ENCODE assay signal across 20 cellular contexts in the genomic region with DNA sequence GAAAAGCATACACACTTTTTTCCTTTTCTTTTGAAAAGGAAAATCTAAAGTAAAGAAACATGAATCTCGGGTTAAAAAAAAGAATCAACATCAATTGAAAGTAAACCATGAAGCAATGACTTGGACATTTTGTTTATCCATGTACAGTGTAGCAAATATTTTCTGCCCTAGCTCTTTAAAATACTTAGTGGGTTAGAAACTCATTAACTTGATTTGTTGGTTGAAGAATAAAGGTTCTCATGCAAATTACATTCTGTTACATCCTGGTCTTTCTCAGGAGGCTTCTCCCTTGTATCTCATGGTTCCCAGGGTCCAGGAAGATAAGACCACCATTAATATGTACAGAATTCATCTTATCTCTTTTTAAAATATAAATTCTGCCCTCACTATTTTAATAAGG. TPM values are rescaled to one million over a fixed set of nuclear protein-coding genes. Genes with fewer than 3 reads are reported as not detected.
DNase-seq lines count a peak whose midpoint lies in the region; FAIRE-seq and TF ChIP-seq lines count a peak whose summit lies in the region.
"Had no signal": no experiment of that assay in that cellular context is flagged by ENCODE, and none has a peak within 500 bp of the region (broad histone marks: within the 10 kb centered on the region; RNA-seq: fewer than 3 reads in every experiment).

No MANE protein-coding gene starts in this region.

- H3K27me3 Mint-ChIP-seq in HFFc6 (ENCODE audit: insufficient read depth), result peaks cover 3% of the 10 kb centered on the region; the same call in 1 of the 2 replicates

- H3K27ac ChIP-seq in Karpas-422 (ENCODE audit: low read length), result no peak overlapping the region

- no peak overlapping the region for H2AFZ ChIP-seq in Karpas-422 (ENCODE audit: low read length)

- H4K20me1 ChIP-seq in Karpas-422 (ENCODE audit: insufficient read depth, low read depth, low read length), result no peaks in the 10 kb centered on the region

- no peak overlapping the region for H3K9ac ChIP-seq in Karpas-422 (ENCODE audit: low read length)

- FAIRE-seq in endometrium (lab: Jason Lieb, UNC) (peak; percentile 43), urothelium cell line (lab: Jason Lieb, UNC) (no peak)
- FAIRE-seq: GM12878, GM19239, H54 had no signal

- no peak overlapping the region for H3K4me3 Mint-ChIP-seq in HFFc6
- H3K4me3 Mint-ChIP-seq: CD4-positive, alpha-beta memory T cell had no signal

- no peaks in the 10 kb centered on the region for H3K9me2 ChIP-seq in Karpas-422 (replicated peaks; ENCODE audit: insufficient read depth, low read length)

- no peak overlapping the region for H3K4me2 ChIP-seq in Karpas-422 (ENCODE audit: low read depth, low read length, poor library complexity, severe bottlenecking)

- H3K36me3 Mint-ChIP-seq in HFFc6 (ENCODE audit: low read depth), result peaks cover 9% of the 10 kb centered on the region
- H3K36me3 Mint-ChIP-seq: CD4-positive, alpha-beta memory T cell had no signal

- no peaks in the 10 kb centered on the region for H3K36me3 ChIP-seq in Karpas-422 (ENCODE audit: insufficient read depth, low read length)
- H3K36me3 ChIP-seq: HAP-1 had no signal

- no peaks in the 10 kb centered on the region for H3K79me2 ChIP-seq in Karpas-422 (ENCODE audit: low read length)

- no peaks in the 10 kb centered on the region for H3K4me1 ChIP-seq in Karpas-422 (ENCODE audit: low read length)
- H3K4me1 ChIP-seq: HAP-1 had no signal

- H3K4me1 Mint-ChIP-seq in HFFc6 (ENCODE audit: low read depth), result peaks cover 56% of the 10 kb centered on the region
- H3K4me1 Mint-ChIP-seq: CD4-positive, alpha-beta memory T cell had no signal

- H3K27ac Mint-ChIP-seq in HFFc6, result peak overlapping the region; percentile 27; the same call in 1 of the 2 replicates
- H3K27ac Mint-ChIP-seq: CD4-positive, alpha-beta memory T cell had no signal

- H3K4me3 ChIP-seq in Karpas-422 (ENCODE audit: low read length), result no peak overlapping the region
- H3K4me3 ChIP-seq: GM12878, HAP-1 had no signal

- TF ChIP-seq CTCF in HFFc6 (IDR thresholded peaks at IDR 0.05), result no peak

- DNase-seq in HFFc6 (no peak), renal cortical epithelial cell (ENCODE audit: low read depth) (peak; percentile 57), NCI-H82 treated with DMSO at 0.1 percent for 48 hours (lab: John Stamatoyannopoulos, UW; ENCODE audit: unreplicated experiment) (no peak), urothelium cell line (ENCODE audit: low spot score) (no peak), Karpas-422 (no peak)
- DNase-seq: C1 segment of cervical spinal cord; Calu3; CD4-positive, alpha-beta memory T cell; COR-L47; DMS79; EL; GDM1; GOT3 had no signal

- no peaks in the 10 kb centered on the region for H3K27me3 ChIP-seq in Karpas-422 (ENCODE audit: low read length)

- H3K9me3 ChIP-seq in Karpas-422 (ENCODE audit: low read length), result no peaks in the 10 kb centered on the region
- H3K9me3 ChIP-seq: HAP-1 had no signal

- no peaks in the 10 kb centered on the region for H3K9me3 Mint-ChIP-seq in HFFc6
- H3K9me3 Mint-ChIP-seq: CD4-positive, alpha-beta memory T cell had no signal

RNA-seq across cellular contexts. Expression of gene MEPE, which starts 9.0 kb away (rescaled TPM):
- total RNA-seq in HFFc6 (2021; fragmentation: NEBNext Ultra II Directional; extraction: Animal tissue kit (Norgen Biotek cat#: 25700)), result not detected
- not detected in 2 replicates for total RNA-seq in renal cortical epithelial cell
- not detected in 2 replicates for total RNA-seq in Karpas-422 (2014; rRNA removed; shearing (Covaris generic); ENCODE audit: low replicate concordance)
- total RNA-seq: A172; A673; Calu3; CD4-positive, alpha-beta memory T cell; GM12878 had no signal

RNA-seq across cellular contexts. Expression of gene IBSP, which starts 24.4 kb away (rescaled TPM):
- total RNA-seq in HFFc6 (2021; fragmentation: NEBNext Ultra II Directional; extraction: Animal tissue kit (Norgen Biotek cat#: 25700)), result not detected
- not detected in 2 replicates for total RNA-seq in renal cortical epithelial cell
- not detected in 2 replicates for total RNA-seq in Karpas-422 (2014; rRNA removed; shearing (Covaris generic); ENCODE audit: low replicate concordance)
- total RNA-seq: A172; A673; Calu3; CD4-positive, alpha-beta memory T cell; GM12878 had no signal
